Comparison of ENCODE assay signal across 35 cellular contexts in the genomic region with DNA sequence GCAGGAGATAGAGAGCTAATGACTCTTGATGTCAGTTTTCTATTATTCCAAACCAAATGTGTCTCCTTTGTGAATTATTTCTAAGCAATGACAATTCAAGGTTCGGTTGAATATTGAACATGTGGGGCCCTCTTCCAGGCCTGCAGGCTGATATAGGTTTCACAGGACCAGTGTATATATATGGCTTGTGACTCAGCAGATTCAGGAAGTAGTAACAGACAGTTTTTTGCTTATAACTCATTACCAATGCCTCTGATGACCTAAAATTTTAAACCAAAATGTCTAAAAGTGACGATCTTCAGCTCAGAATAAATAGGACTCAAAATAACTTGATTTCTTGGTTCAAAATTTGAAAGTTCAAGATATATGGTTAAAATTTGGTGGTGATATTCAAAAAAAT. TPM values are rescaled to one million over a fixed set of nuclear protein-coding genes. Genes with fewer than 3 reads are reported as not detected.
"Had no signal": no experiment of that assay in that cellular context is flagged by ENCODE, and none has a peak within 500 bp of the region (broad histone marks: within the 10 kb centered on the region; RNA-seq: fewer than 3 reads in every experiment).

No MANE protein-coding gene starts in this region.

- H3K4me1 ChIP-seq: body of pancreas, breast epithelium had no signal

- DNase-seq: activated B cell treated with CpG ODN at 0.5 μM for 24 hours; activated CD4-positive, alpha-beta memory T cell treated with anti-CD3 and anti-CD28 coated beads for 36 hours; activated CD4-positive, alpha-beta T cell treated with anti-CD3 and anti-CD28 coated beads for 4 hours; activated CD4-positive, alpha-beta T cell treated with anti-CD3 and anti-CD28 coated beads, Interleukin-2, amount 10 ng/mL, durations not matched to agents 24 days and 14 days; activated CD4-positive, alpha-beta T cell treated with anti-CD3 and anti-CD28 coated beads, Interleukin-2, amount 50 U/mL, for 1 hour; activated CD4-positive, alpha-beta T cell treated with anti-CD3 and anti-CD28 coated beads, Interleukin-2, amount 50 U/mL, for 4 hours; activated CD4-positive, CD25-positive, alpha-beta regulatory T cell treated with anti-CD3 and anti-CD28 coated beads, Interleukin-2, amount 50 U/mL, for 72 hours; activated CD8-positive, alpha-beta memory T cell treated with anti-CD3 and anti-CD28 coated beads, Interleukin-2, amount 50 U/mL, for 4 hours; activated CD8-positive, alpha-beta T cell treated with anti-CD3 and anti-CD28 coated beads for 36 hours; activated effector memory CD4-positive, alpha-beta T cell treated with anti-CD3 and anti-CD28 coated beads, Interleukin-2, amount 50 U/mL, for 16 hours; activated gamma-delta T cell treated with Interleukin-2 at 50 U/mL for 16 hours; activated naive CD4-positive, alpha-beta T cell; activated naive CD4-positive, alpha-beta T cell treated with anti-CD3 and anti-CD28 coated beads for 36 hours; activated naive CD4-positive, alpha-beta T cell treated with anti-CD3 and anti-CD28 coated beads, Interleukin-2, amount 50 U/mL, for 16 hours; activated naive CD8-positive, alpha-beta T cell treated with anti-CD3 and anti-CD28 coated beads for 36 hours; activated T-cell treated with anti-CD3 and anti-CD28 coated beads for 4 hours; activated T-cell treated with anti-CD3 and anti-CD28 coated beads, Interleukin-2, amount 50 U/mL, for 1 hour; activated T-cell treated with anti-CD3 and anti-CD28 coated beads, Interleukin-2, amount 50 U/mL, for 4 hours; activated T-cell treated with anti-CD3 and anti-CD28 coated beads, Interleukin-2, amount 50 U/mL, for 72 hours; adrenal gland; amniotic stem cell; aorta; body of pancreas; brain microvascular endothelial cell; central memory CD4-positive, alpha-beta T cell; T-helper 2 cell; T-helper 9 cell had no signal

- H3K27me3 ChIP-seq: adrenal gland, body of pancreas, brain microvascular endothelial cell, breast epithelium had no signal

- H3K9me3 ChIP-seq: adrenal gland, body of pancreas, breast epithelium had no signal

- FAIRE-seq: astrocyte, TTC549 had no signal

- H3K36me3 ChIP-seq: adrenal gland, brain microvascular endothelial cell, breast epithelium had no signal

- H3K27ac ChIP-seq: adrenal gland, body of pancreas, brain microvascular endothelial cell, breast epithelium, VCaP had no signal

- ATAC-seq: activated CD8-positive, alpha-beta T cell treated with anti-CD3 and anti-CD28 coated beads for 36 hours; activated naive CD4-positive, alpha-beta T cell treated with anti-CD3 and anti-CD28 coated beads, Interleukin-2, amount 50 U/mL, for 72 hours; activated T-cell treated with anti-CD3 and anti-CD28 coated beads, Interleukin-2, amount 50 U/mL, for 4 hours; activated T-cell treated with anti-CD3 and anti-CD28 coated beads, Interleukin-2, amount 50 U/mL, for 72 hours; activated T-helper 17 cell treated with anti-CD3 and anti-CD28 coated beads, Interleukin-2, amount 50 U/mL, for 72 hours; body of pancreas had no signal

- H3K4me3 ChIP-seq: adrenal gland, body of pancreas, breast epithelium had no signal

RNA-seq across cellular contexts. Expression of a gene that starts 33.6 kb away (rescaled TPM):
- total RNA-seq: activated B cell treated with CpG ODN at 0.5 μM for 24 hours; activated CD4-positive, alpha-beta memory T cell treated with anti-CD3 and anti-CD28 coated beads for 36 hours; activated CD4-positive, alpha-beta T cell treated with anti-CD3 and anti-CD28 coated beads, Interleukin-2, amount 10 ng/mL, durations not matched to agents 24 days and 14 days; activated CD8-positive, alpha-beta memory T cell treated with anti-CD3 and anti-CD28 coated beads for 36 hours; activated CD8-positive, alpha-beta T cell treated with anti-CD3 and anti-CD28 coated beads for 36 hours; activated naive CD4-positive, alpha-beta T cell treated with anti-CD3 and anti-CD28 coated beads for 36 hours; activated naive CD4-positive, alpha-beta T cell treated with anti-CD3 and anti-CD28 coated beads, Interleukin-2, amount 50 U/mL, for 72 hours; activated naive CD8-positive, alpha-beta T cell treated with anti-CD3 and anti-CD28 coated beads for 36 hours; activated T-cell treated with anti-CD3 and anti-CD28 coated beads, Interleukin-2, amount 50 U/mL, for 72 hours; activated T-helper 1 cell treated with anti-CD3 and anti-CD28 coated beads, Interleukin-12 subunit alpha, Interleukin-12 subunit beta, Interleukin-2, Interleukin-4 antibody, amounts not matched to agents 30 ng/mL and 10 ng/mL and 1 ng/mL, durations not matched to agents 14 hours and 24 hours and 36 hours; activated T-helper 17 cell treated with anti-CD3 and anti-CD28 coated beads, Interleukin-2, amount 50 U/mL, for 72 hours had no signal
